Comparison of ENCODE assay signal across 8 cellular contexts in genomic region chr10:12196531-12197211, GRCh38. TPM values are rescaled to one million over a fixed set of nuclear protein-coding genes. Genes with fewer than 3 reads are reported as not detected.
DNase-seq lines count a peak whose midpoint lies in the region; ATAC-seq and TF ChIP-seq lines count a peak whose summit lies in the region.

No MANE protein-coding gene starts in this region.

- peak; percentile 1 for ATAC-seq in HG03565 (IDR thresholded peaks at IDR 0.05; ENCODE audit: unreplicated experiment)

- H3K4me3 Mint-ChIP-seq in brain = peak overlapping the region; percentile 95 to 98 (median 97)

- no peak for TF ChIP-seq CTCF in AG09309 (IDR thresholded peaks at IDR 0.05; ENCODE audit: control insufficient read depth, insufficient read depth, low read depth, low read length, missing control alignments)
- no peak for TF ChIP-seq CTCF in brain (conservative IDR thresholded peaks at IDR 0.05)

- no peaks in the 10 kb centered on the region for H3K27me3 ChIP-seq in mucosa of rectum (ENCODE audit: control insufficient read depth in 2 of 2, insufficient read depth in 2 of 2, low read length in 2 of 2)

- H3K27me3 Mint-ChIP-seq in brain = peaks cover 17% of the 10 kb centered on the region

- H3K4me3 ChIP-seq in AG09309 (ENCODE audit: control insufficient read depth, low read depth, low read length) = peak overlapping the region; percentile 76
- H3K4me3 ChIP-seq in mucosa of rectum (ENCODE audit: low read length in 2 of 2) = peak overlapping the region; percentile 96 to 98

- H3K27ac Mint-ChIP-seq in brain = peak overlapping the region; percentile 98 to 100 (median 99)

- no peaks in the 10 kb centered on the region for H3K9me3 Mint-ChIP-seq in brain

- H3K27ac ChIP-seq in mucosa of rectum (ENCODE audit: low read depth in 2 of 2, low read length in 2 of 2) = peak overlapping the region; percentile 88 to 91

- DNase-seq in AG09309 (ENCODE audit: low read depth) (no peak), NCI-H2029 treated with DMSO at 0.1 percent for 48 hours (lab: John Stamatoyannopoulos, UW) (no peak), NCI-H1930 (lab: John Stamatoyannopoulos, UW) (no peak), cerebellum (ENCODE audit: low spot score) (no peak), activated gamma-delta T cell treated with Interleukin-2 at 50 U/mL for 16 hours (no peak)

- peaks cover 8 to 14% of the 10 kb centered on the region in 2 donors for H3K36me3 ChIP-seq in mucosa of rectum (ENCODE audit: control insufficient read depth in 2 of 2, insufficient read depth in 2 of 2, low read length in 2 of 2)

- peaks cover 26% of the 10 kb centered on the region for H3K36me3 Mint-ChIP-seq in brain

- peaks cover 6 to 19% of the 10 kb centered on the region in 2 donors for H3K4me1 ChIP-seq in mucosa of rectum (ENCODE audit: control insufficient read depth in 2 of 2, insufficient read depth in 2 of 2, low read length in 2 of 2)

- H3K4me1 Mint-ChIP-seq in brain = peaks cover 57% of the 10 kb centered on the region

- H3K9me3 ChIP-seq in mucosa of rectum (ENCODE audit: control insufficient read depth in 2 of 2, low read length in 2 of 2) = no peaks in the 10 kb centered on the region

- H3K9ac ChIP-seq in mucosa of rectum (ENCODE audit: low read depth in 1 of 2, low read length in 2 of 2) = peak overlapping the region; percentile 82 to 96

RNA-seq across cellular contexts. Expression of gene CDC123, which starts 0.7 kb away (rescaled TPM):
- 86.8 TPM for polyA plus RNA-seq in brain (ENCODE audit: insufficient read depth, low read depth, low replicate concordance)
- 69.6 TPM for total RNA-seq in cerebellum

RNA-seq across cellular contexts. Expression of gene NUDT5, which starts 1.0 kb away (rescaled TPM):
- 101 TPM for polyA plus RNA-seq in brain (ENCODE audit: insufficient read depth, low read depth, low replicate concordance)
- 28.7 TPM for total RNA-seq in cerebellum
